21 cellular contexts compared by ENCODE assay signal in genomic region chr5:180117378-180117725, GRCh38.
"Had no signal": no experiment of that assay in that cellular context is flagged by ENCODE, and none has a peak within 500 bp of the region (broad histone marks: within the 10 kb centered on the region; RNA-seq: fewer than 3 reads in every experiment).

No MANE protein-coding gene starts in this region.

- H3K27me3 Mint-ChIP-seq: stimulated activated naive CD8-positive, alpha-beta T cell treated with anti-CD3 and anti-CD28 coated beads, Interleukin-15, amount 100 ng/mL, for 72 hours had no signal

- H3K27ac Mint-ChIP-seq: naive thymus-derived CD8-positive, alpha-beta T cell had no signal

- H3K36me3 Mint-ChIP-seq: naive thymus-derived CD8-positive, alpha-beta T cell; stimulated activated naive B cell treated with anti-CD40 and anti-IgM and Interleukin-4, amounts not matched to agents 10 μg/mL and 1 μg/mL and 100 μg/mL, for 72 hours had no signal

- H3K4me1 ChIP-seq: esophagus muscularis mucosa, gastrocnemius medialis, heart right ventricle, right atrium auricular region, sigmoid colon, testis, upper lobe of right lung, vagina had no signal

- H3K9me3 Mint-ChIP-seq: neural crest cell; stimulated activated naive B cell treated with anti-CD40 and anti-IgM and Interleukin-4, amounts not matched to agents 10 μg/mL and 1 μg/mL and 100 μg/mL, for 72 hours; stimulated activated naive CD8-positive, alpha-beta T cell treated with anti-CD3 and anti-CD28 coated beads, Interleukin-15, amount 100 ng/mL, for 72 hours had no signal

- ATAC-seq: gastrocnemius medialis; heart right ventricle; naive thymus-derived CD8-positive, alpha-beta T cell; stimulated activated naive B cell treated with anti-CD40 and anti-IgM and Interleukin-4, amounts not matched to agents 10 μg/mL and 1 μg/mL and 100 μg/mL, for 72 hours; stimulated activated naive CD8-positive, alpha-beta T cell treated with anti-CD3 and anti-CD28 coated beads, Interleukin-15, amount 100 ng/mL, for 72 hours had no signal

- H3K9me3 ChIP-seq: esophagus muscularis mucosa, gastrocnemius medialis, heart right ventricle, mucosa of descending colon, ovary, right atrium auricular region, sigmoid colon, testis, tibial nerve, upper lobe of right lung, vagina had no signal

- DNase-seq: effector memory CD4-positive, alpha-beta T cell; gastrocnemius medialis; hypothalamus; naive thymus-derived CD8-positive, alpha-beta T cell; sigmoid colon; stimulated activated CD4-positive, alpha-beta T cell treated with anti-CD3 and anti-CD28 coated beads, Interleukin-2, amount 100 ng/mL, for 24 hours; stimulated activated CD4-positive, alpha-beta T cell treated with anti-CD3 and anti-CD28 coated beads, Interleukin-4, amount 100 ng/mL, for 4 hours; stimulated activated naive B cell treated with anti-CD40 and anti-IgM and Interleukin-4, amounts not matched to agents 10 μg/mL and 1 μg/mL and 100 μg/mL, for 72 hours; stimulated activated naive CD8-positive, alpha-beta T cell treated with anti-CD3 and anti-CD28 coated beads, Interleukin-15, amount 100 ng/mL, for 72 hours; testis had no signal

- H3K36me3 ChIP-seq: esophagus muscularis mucosa, gastrocnemius medialis, heart right ventricle, ovary, right atrium auricular region, sigmoid colon, upper lobe of right lung, vagina had no signal

- H3K4me3 ChIP-seq: esophagus muscularis mucosa, gastrocnemius medialis, heart right ventricle, mucosa of descending colon, ovary, right atrium auricular region, sigmoid colon, skin epidermis, testis, tibial nerve, upper lobe of right lung, vagina had no signal

- H3K4me1 Mint-ChIP-seq: stimulated activated naive B cell treated with anti-CD40 and anti-IgM and Interleukin-4, amounts not matched to agents 10 μg/mL and 1 μg/mL and 100 μg/mL, for 72 hours; stimulated activated naive CD8-positive, alpha-beta T cell treated with anti-CD3 and anti-CD28 coated beads, Interleukin-15, amount 100 ng/mL, for 72 hours had no signal

- H3K27me3 ChIP-seq: ovary, right atrium auricular region, sigmoid colon, testis, tibial nerve, vagina had no signal

- H3K4me3 Mint-ChIP-seq: naive thymus-derived CD8-positive, alpha-beta T cell; neural crest cell; stimulated activated naive B cell treated with anti-CD40 and anti-IgM and Interleukin-4, amounts not matched to agents 10 μg/mL and 1 μg/mL and 100 μg/mL, for 72 hours; stimulated activated naive CD8-positive, alpha-beta T cell treated with anti-CD3 and anti-CD28 coated beads, Interleukin-15, amount 100 ng/mL, for 72 hours had no signal

- H3K27ac ChIP-seq: epithelial cell of prostate, esophagus muscularis mucosa, gastrocnemius medialis, heart right ventricle, ovary, right atrium auricular region, sigmoid colon, skin epidermis, testis, upper lobe of right lung, vagina had no signal
